9 cellular contexts compared by ENCODE assay signal in the genomic region with DNA sequence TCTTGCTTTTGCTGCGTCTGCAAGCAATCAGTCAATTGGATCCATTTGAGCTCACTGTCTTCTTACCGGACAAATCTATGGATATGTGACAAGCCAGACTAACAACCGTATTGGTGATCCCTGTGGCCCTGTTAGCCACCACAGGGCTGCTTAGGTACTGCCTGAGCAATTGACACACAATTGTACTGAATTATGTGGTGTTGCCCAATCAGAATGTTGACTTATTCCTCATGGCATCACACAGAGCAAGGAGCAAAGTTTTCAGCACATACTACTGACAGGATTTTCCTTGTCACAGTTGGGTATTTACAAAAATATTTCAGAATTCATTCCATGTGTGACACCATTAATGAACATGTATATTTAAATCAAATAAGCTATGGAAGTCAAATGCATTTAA. TPM values are rescaled to one million over a fixed set of nuclear protein-coding genes. Genes with fewer than 3 reads are reported as not detected.
"Had no signal": no experiment of that assay in that cellular context is flagged by ENCODE, and none has a peak within 500 bp of the region (broad histone marks: within the 10 kb centered on the region; RNA-seq: fewer than 3 reads in every experiment).

No MANE protein-coding gene starts in this region.

- H3K4me3 Mint-ChIP-seq: HFFc6 had no signal

- H3K4me3 ChIP-seq: GM23248, HAP-1 had no signal

- H3K4me1 ChIP-seq: HAP-1 had no signal

- H3K27ac Mint-ChIP-seq: HFFc6 had no signal

- DNase-seq: GM23248, GOT3, H7, HFFc6, IMR-90 had no signal

- H3K9ac ChIP-seq: GM23248 had no signal

- H3K9me3 ChIP-seq: HAP-1 had no signal

- ATAC-seq: HCT116 had no signal

- H3K27ac ChIP-seq: GM23248, HL-60 had no signal

- H2AFZ ChIP-seq: GM23248 had no signal

- H3K36me3 ChIP-seq: HAP-1 had no signal

- H3K9me3 Mint-ChIP-seq: HFFc6 had no signal

RNA-seq across cellular contexts. Expression of gene XAGE1B, which starts 41.3 kb away (rescaled TPM):
- total RNA-seq: GM23248, H4, H7, HFFc6, IMR-90 had no signal
- polyA plus RNA-seq: GM23248, IMR-90 had no signal
